In genomic region chrX:70247252-70247651, GRCh38 we compare ENCODE assay signal across 36 cellular contexts. TPM values are rescaled to one million over a fixed set of nuclear protein-coding genes. Genes with fewer than 3 reads are reported as not detected.
"Had no signal": no experiment of that assay in that cellular context is flagged by ENCODE, and none has a peak within 500 bp of the region (broad histone marks: within the 10 kb centered on the region; RNA-seq: fewer than 3 reads in every experiment).

No MANE protein-coding gene starts in this region.

- H3K4me1 ChIP-seq: left lung, lower lobe of right lung, neural progenitor cell, parathyroid adenoma, right atrium auricular region, right lobe of liver, tibial nerve, uterus had no signal

- H3K27ac Mint-ChIP-seq: naive B cell; natural killer cell; nephron progenitor cell; neural progenitor cell; stimulated activated memory B cell treated with anti-CD40 and anti-IgM and Interleukin-4, amounts not matched to agents 10 μg/mL and 1 μg/mL and 100 μg/mL, for 72 hours; stimulated activated naive CD8-positive, alpha-beta T cell treated with anti-CD3 and anti-CD28 coated beads, Interleukin-15, amount 100 ng/mL, for 72 hours; type B pancreatic cell had no signal

- H3K4me3 ChIP-seq: left lung, lower lobe of right lung, neural progenitor cell, right atrium auricular region, right lobe of liver, smooth muscle cell, tibial nerve, uterus had no signal

- H3K27me3 ChIP-seq: neural progenitor cell, neutrophil, right atrium auricular region, right lobe of liver, tibial nerve, uterus had no signal

- H2AFZ ChIP-seq: neural progenitor cell, parathyroid adenoma had no signal

- DNase-seq: kidney glomerular epithelial cell; left cardiac atrium; left lung; lower lobe of right lung; mammary epithelial cell; mesenchymal stem cell; naive B cell; natural killer cell; nephron progenitor cell; occipital lobe; right lobe of liver; stimulated activated CD4-positive, alpha-beta T cell treated with anti-CD3 and anti-CD28 coated beads, Interleukin-1b, Interleukin-23, amount 100 ng/mL, for 48 hours; stimulated activated CD4-positive, alpha-beta T cell treated with anti-CD3 and anti-CD28 coated beads, Interleukin-2, amount 100 ng/mL, for 48 hours; stimulated activated CD4-positive, alpha-beta T cell treated with anti-CD3 and anti-CD28 coated beads, Interleukin-4, amount 100 ng/mL, for 4 hours; stimulated activated CD8-positive, alpha-beta memory T cell treated with anti-CD3 and anti-CD28 coated beads, Interleukin-4, amount 100 ng/mL, for 48 hours; stimulated activated naive CD4-positive, alpha-beta T cell treated with Interleukin-2 at 50 U/mL for 16 hours; stimulated activated naive CD8-positive, alpha-beta T cell treated with anti-CD3 and anti-CD28 coated beads, Interleukin-15, amount 100 ng/mL, for 72 hours; substantia nigra; uterus had no signal

- H3K79me2 ChIP-seq: parathyroid adenoma had no signal

- ATAC-seq: left cardiac atrium; left lung; lower lobe of right lung; natural killer cell; right lobe of liver; stimulated activated memory B cell treated with anti-CD40 and anti-IgM and Interleukin-4, amounts not matched to agents 10 μg/mL and 1 μg/mL and 100 μg/mL, for 72 hours; stimulated activated naive CD8-positive, alpha-beta T cell treated with anti-CD3 and anti-CD28 coated beads, Interleukin-15, amount 100 ng/mL, for 72 hours had no signal

- H3K4me3 Mint-ChIP-seq: naive B cell; natural killer cell; nephron progenitor cell; neural progenitor cell; stimulated activated memory B cell treated with anti-CD40 and anti-IgM and Interleukin-4, amounts not matched to agents 10 μg/mL and 1 μg/mL and 100 μg/mL, for 72 hours; stimulated activated naive CD8-positive, alpha-beta T cell treated with anti-CD3 and anti-CD28 coated beads, Interleukin-15, amount 100 ng/mL, for 72 hours; type B pancreatic cell had no signal

- H3K4me1 Mint-ChIP-seq: naive B cell; natural killer cell; nephron progenitor cell; neural progenitor cell; stimulated activated memory B cell treated with anti-CD40 and anti-IgM and Interleukin-4, amounts not matched to agents 10 μg/mL and 1 μg/mL and 100 μg/mL, for 72 hours; stimulated activated naive CD8-positive, alpha-beta T cell treated with anti-CD3 and anti-CD28 coated beads, Interleukin-15, amount 100 ng/mL, for 72 hours had no signal

- H3K36me3 Mint-ChIP-seq: naive B cell; natural killer cell; neural progenitor cell; stimulated activated memory B cell treated with anti-CD40 and anti-IgM and Interleukin-4, amounts not matched to agents 10 μg/mL and 1 μg/mL and 100 μg/mL, for 72 hours; type B pancreatic cell had no signal

- H3K27me3 Mint-ChIP-seq: naive B cell; stimulated activated memory B cell treated with anti-CD40 and anti-IgM and Interleukin-4, amounts not matched to agents 10 μg/mL and 1 μg/mL and 100 μg/mL, for 72 hours; stimulated activated naive CD8-positive, alpha-beta T cell treated with anti-CD3 and anti-CD28 coated beads, Interleukin-15, amount 100 ng/mL, for 72 hours; type B pancreatic cell had no signal

- H3K4me2 ChIP-seq: neural progenitor cell, smooth muscle cell had no signal

- H3K9me3 ChIP-seq: left lung, lower lobe of right lung, neutrophil, right atrium auricular region, right lobe of liver, tibial nerve, uterus had no signal

- H3K36me3 ChIP-seq: left lung, lower lobe of right lung, neural progenitor cell, neutrophil, right atrium auricular region, right lobe of liver, tibial nerve, uterus had no signal

- FAIRE-seq: keratinocyte had no signal

- H3K9me3 Mint-ChIP-seq: naive B cell; natural killer cell; neural progenitor cell; stimulated activated memory B cell treated with anti-CD40 and anti-IgM and Interleukin-4, amounts not matched to agents 10 μg/mL and 1 μg/mL and 100 μg/mL, for 72 hours; stimulated activated naive CD8-positive, alpha-beta T cell treated with anti-CD3 and anti-CD28 coated beads, Interleukin-15, amount 100 ng/mL, for 72 hours had no signal

- H3K27ac ChIP-seq: left lung, lower lobe of right lung, neural progenitor cell, neutrophil, parathyroid adenoma, right atrium auricular region, right lobe of liver, tibial nerve, uterus had no signal

- H3K9ac ChIP-seq: neural progenitor cell, parathyroid adenoma had no signal

RNA-seq across cellular contexts. Expression of gene P2RY4, which starts 12.8 kb away (rescaled TPM):
- total RNA-seq: pulmonary artery endothelial cell, right atrium auricular region, skeletal muscle tissue, temporal lobe had no signal

RNA-seq across cellular contexts. Expression of gene AWAT1, which starts 12.8 kb away (rescaled TPM):
- total RNA-seq: left cardiac atrium, left lung, liver, lower lobe of right lung, mammary epithelial cell, natural killer cell, occipital lobe, osteocyte, posterior vena cava, pulmonary artery endothelial cell, renal cortical epithelial cell, right atrium auricular region, right lobe of liver, skeletal muscle tissue, smooth muscle cell, temporal lobe, tibial nerve, ureter, uterus had no signal

RNA-seq across cellular contexts. Expression of gene ARR3, which starts 20.9 kb away (rescaled TPM):
- total RNA-seq: left cardiac atrium, left lung, liver, lower lobe of right lung, mammary epithelial cell, natural killer cell, occipital lobe, osteocyte, posterior vena cava, pulmonary artery endothelial cell, renal cortical epithelial cell, right atrium auricular region, right lobe of liver, skeletal muscle tissue, smooth muscle cell, temporal lobe, tibial nerve, ureter, uterus had no signal

RNA-seq across cellular contexts. Expression of gene RAB41, which starts 34.7 kb away (rescaled TPM):
- total RNA-seq: left cardiac atrium, left lung, liver, lower lobe of right lung, mammary epithelial cell, natural killer cell, occipital lobe, osteocyte, posterior vena cava, pulmonary artery endothelial cell, renal cortical epithelial cell, right atrium auricular region, right lobe of liver, skeletal muscle tissue, smooth muscle cell, temporal lobe, tibial nerve, ureter, uterus had no signal
